Comparison of ENCODE assay signal across 1 cellular context in genomic region chr1:40387487-40388306, GRCh38.
A peak's percentile ranks its signal among the peaks of the same experiment; 100 is the strongest.
TF ChIP-seq lines count a peak whose summit lies in the region.

No MANE protein-coding gene starts in this region.

TF ChIP-seq in GM12878, 131 proteins besides CTCF, POLR2A, EP300 and RAD21:
- peak; percentile 37; the same call in 1 of the 2 replicates for TF ChIP-seq LARP7 (IDR thresholded peaks at IDR 0.05)
- 0 out of 2 replicates have a peak, but pooled peaks have one; percentile 5 for TF ChIP-seq POLR2AphosphoS5 (IDR thresholded peaks at IDR 0.05; ENCODE audit: low read length)
- TF ChIP-seq ZNF687 (IDR thresholded peaks at IDR 0.05) = peak; percentile 31; the same call in 1 of the 2 replicates
